In the genomic region with DNA sequence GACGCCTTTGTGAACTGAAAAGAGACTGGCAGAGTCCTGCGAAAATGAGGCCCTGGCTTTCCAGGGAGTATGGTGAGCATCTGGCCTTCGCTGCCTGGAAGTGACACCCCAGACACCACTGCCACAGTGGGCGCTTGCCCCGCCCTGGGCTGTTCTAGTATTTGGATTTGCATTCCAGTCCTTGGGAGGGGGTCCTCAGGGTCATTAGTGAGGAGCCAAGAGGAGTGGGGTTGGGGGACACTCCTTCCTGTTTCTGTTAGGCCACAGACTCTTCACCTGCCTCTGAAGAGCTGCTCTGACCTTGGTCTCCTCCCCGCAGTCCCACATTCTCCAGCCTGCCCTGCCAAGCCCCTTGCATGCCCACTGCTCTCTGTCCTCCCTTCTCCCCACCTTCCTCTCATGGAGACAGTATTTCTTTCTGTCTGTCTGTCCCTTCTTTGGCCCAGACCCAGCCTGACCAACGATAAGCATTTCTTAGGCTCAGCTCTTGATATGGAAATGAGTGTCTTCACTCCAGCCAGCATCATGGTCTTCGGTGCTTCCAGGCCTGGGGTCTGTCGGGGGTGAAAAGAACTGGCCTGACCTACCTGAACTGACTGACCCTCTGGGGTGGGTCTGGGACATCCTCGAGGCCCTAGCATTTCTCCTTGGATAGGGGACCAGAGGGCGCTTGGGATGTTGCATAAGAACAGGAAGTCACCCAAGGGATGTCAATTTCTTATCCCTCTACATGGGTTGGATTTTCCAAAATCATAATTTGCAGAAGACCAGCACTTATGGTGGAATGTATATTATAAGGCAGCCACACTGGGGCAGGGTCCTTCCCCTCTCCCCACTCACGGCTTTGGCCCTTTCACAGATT, we compare ENCODE assay signal across 17 cellular contexts. TPM values are rescaled to one million over a fixed set of nuclear protein-coding genes. Genes with fewer than 3 reads are reported as not detected.
DNase-seq lines count a peak whose midpoint lies in the region; ATAC-seq, FAIRE-seq and TF ChIP-seq lines count a peak whose summit lies in the region.
"Had no signal": no experiment of that assay in that cellular context is flagged by ENCODE, and none has a peak within 500 bp of the region (broad histone marks: within the 10 kb centered on the region; RNA-seq: fewer than 3 reads in every experiment).

No MANE protein-coding gene starts in this region.

- no peak for TF ChIP-seq POLR2A in GM12891 (IDR thresholded peaks at IDR 0.05; ENCODE audit: low read depth, low read length)

- TF ChIP-seq CTCF in RWPE2 (IDR thresholded peaks at IDR 0.05; ENCODE audit: poor library complexity, severe bottlenecking) (no peak), glutamatergic neuron (IDR thresholded peaks at IDR 0.05; ENCODE audit: partially characterized antibody, unreplicated experiment) (no peak)

- no peak overlapping the region for H3K4me3 Mint-ChIP-seq in glutamatergic neuron (ENCODE audit: unreplicated experiment)

- H3K4me1 Mint-ChIP-seq in glutamatergic neuron (ENCODE audit: low read depth, unreplicated experiment) = no peaks in the 10 kb centered on the region

- peaks cover 22% of the 10 kb centered on the region for H3K4me1 ChIP-seq in RWPE2 (ENCODE audit: insufficient read depth, poor library complexity, severe bottlenecking)
- H3K4me1 ChIP-seq in small intestine (ENCODE audit: control insufficient read depth in 2 of 2, insufficient read depth in 1 of 2, low read depth in 1 of 2, low read length in 1 of 2) = peaks cover 0 to 4% of the 10 kb centered on the region in 2 donors
- H3K4me1 ChIP-seq: psoas muscle had no signal

- no peaks in the 10 kb centered on the region for H3K9me3 ChIP-seq in RWPE2 (ENCODE audit: severe bottlenecking)
- no peaks in the 10 kb centered on the region for H3K9me3 ChIP-seq in small intestine (ENCODE audit: control insufficient read depth, low read depth)
- H3K9me3 ChIP-seq: psoas muscle had no signal

- peak overlapping the region; percentile 2 for H3K27ac ChIP-seq in RWPE2 (ENCODE audit: poor library complexity, severe bottlenecking)
- peak overlapping the region; percentile 16 to 55 for H3K27ac ChIP-seq in small intestine (ENCODE audit: low read depth in 1 of 2, low read length in 1 of 2)
- H3K27ac ChIP-seq: psoas muscle had no signal

- no peaks in the 10 kb centered on the region for H3K27me3 ChIP-seq in RWPE2 (ENCODE audit: insufficient read depth, poor library complexity, severe bottlenecking)
- H3K27me3 ChIP-seq in small intestine (ENCODE audit: control insufficient read depth in 2 of 2, insufficient read depth in 2 of 2, low read length in 2 of 2) = no peaks in the 10 kb centered on the region

- no peak overlapping the region for H3K4me3 ChIP-seq in RWPE2 (ENCODE audit: severe bottlenecking)
- H3K4me3 ChIP-seq in small intestine (ENCODE audit: low read depth in 1 of 2, low read length in 2 of 2) = no peak overlapping the region
- H3K4me3 ChIP-seq: psoas muscle had no signal

- no peak for DNase-seq in GM12891 (ENCODE audit: insufficient read length, low spot score)
- no peak for DNase-seq in RWPE2 (ENCODE audit: low spot score)
- no peak for DNase-seq in glutamatergic neuron
- no peak for DNase-seq in small intestine
- DNase-seq in stimulated activated CD4-positive, alpha-beta T cell treated with anti-CD3 and anti-CD28 coated beads, Interleukin-1b, Interleukin-23, amount 100 ng/mL, for 48 hours = no peak
- no peak for DNase-seq in cerebellar cortex (ENCODE audit: low spot score)
- no peak for DNase-seq in DMS 273 (lab: John Stamatoyannopoulos, UW; ENCODE audit: unreplicated experiment)
- DNase-seq in NCI-H187 treated with DMSO at 0.1 percent for 48 hours (lab: John Stamatoyannopoulos, UW) = no peak
- DNase-seq: activated CD8-positive, alpha-beta memory T cell treated with anti-CD3 and anti-CD28 coated beads, Interleukin-2, amount 50 U/mL, for 4 hours; GOT3; midbrain; NCI-H2029 treated with DMSO at 0.1 percent for 48 hours; NCI-H774; psoas muscle; SHP77 treated with DMSO at 0.1 percent for 48 hours; stimulated activated CD4-positive, alpha-beta T cell treated with anti-CD3 and anti-CD28 coated beads, Interleukin-2, amount 100 ng/mL, for 24 hours had no signal

- 88 to 92% (median 89%) methylated on average over 12 of the region's 12 CpGs for WGBS in small intestine, 3 donors

- peaks cover 9% of the 10 kb centered on the region for H3K36me3 Mint-ChIP-seq in glutamatergic neuron (ENCODE audit: unreplicated experiment)

- peak; percentile 3; the same call in 2 of the 3 replicates for ATAC-seq in RWPE2 (ENCODE audit: low read depth)

- H3K36me3 ChIP-seq in RWPE2 (ENCODE audit: low read depth) (peaks cover 21% of the 10 kb centered on the region), small intestine (ENCODE audit: control insufficient read depth in 2 of 2, insufficient read depth in 2 of 2, low read length in 2 of 2) (peaks cover 0 to 6% of the 10 kb centered on the region in 2 donors)

- H3K27me3 Mint-ChIP-seq in glutamatergic neuron (ENCODE audit: unreplicated experiment) = no peaks in the 10 kb centered on the region

- peak; percentile 23 for FAIRE-seq in GM12891 (lab: Jason Lieb, UNC)
- FAIRE-seq in small intestine (lab: Jason Lieb, UNC) = no peak
- FAIRE-seq: colon had no signal

- H3K9me3 Mint-ChIP-seq in glutamatergic neuron (ENCODE audit: unreplicated experiment) = peaks cover 4% of the 10 kb centered on the region

- peak overlapping the region; percentile 72 for H3K27ac Mint-ChIP-seq in glutamatergic neuron (ENCODE audit: unreplicated experiment)

TF ChIP-seq in GM12891, 5 proteins besides CTCF, POLR2A, EP300 and RAD21:
- TF ChIP-seq PAX5 (IDR thresholded peaks at IDR 0.05; ENCODE audit: insufficient read depth, low read length, severe bottlenecking) (no peak), POLR2AphosphoS5 (IDR thresholded peaks at IDR 0.05; ENCODE audit: low read depth, low read length) (no peak), POU2F2 (IDR thresholded peaks at IDR 0.05; ENCODE audit: low read depth, low read length) (no peak), TAF1 (IDR thresholded peaks at IDR 0.05; ENCODE audit: low read depth, low read length) (no peak), SPI1 (IDR thresholded peaks at IDR 0.05; ENCODE audit: low read depth, low read length) (no peak)

RNA-seq across cellular contexts. Expression of gene SLC9A8, which starts 19.4 kb away (rescaled TPM):
- polyA plus RNA-seq in GM12891 (2012; ENCODE audit: low read depth, missing spikeins) = 5.8 TPM
- total RNA-seq in glutamatergic neuron (ENCODE audit: unreplicated experiment) = 10.6 TPM
- polyA plus RNA-seq in small intestine = 1 to 10 TPM; 3.5 to 8.3 (median 4.0) TPM
